In genomic region chr3:113153499-113154107, GRCh38 we compare ENCODE assay signal across 11 cellular contexts. TPM values are rescaled to one million over a fixed set of nuclear protein-coding genes. Genes with fewer than 3 reads are reported as not detected.
A peak's percentile ranks its signal among the peaks of the same experiment; 100 is the strongest.
DNase-seq lines count a peak whose midpoint lies in the region; ATAC-seq, FAIRE-seq and TF ChIP-seq lines count a peak whose summit lies in the region.
"Had no signal": no experiment of that assay in that cellular context is flagged by ENCODE, and none has a peak within 500 bp of the region (broad histone marks: within the 10 kb centered on the region; RNA-seq: fewer than 3 reads in every experiment).

No MANE protein-coding gene starts in this region.

- FAIRE-seq in RCC 7860 (lab: Jason Lieb, UNC) (no peak), D721Med (lab: Jason Lieb, UNC) (no peak)
- FAIRE-seq: HTR-8/SVneo had no signal

- H3K27ac Mint-ChIP-seq in osteocyte (ENCODE audit: unreplicated experiment): peak overlapping the region; percentile 86
- H3K27ac Mint-ChIP-seq: activated CD8-positive, alpha-beta T cell treated with anti-CD3 and anti-CD28 coated beads, Interleukin-2, amount 10 ng/mL, durations not matched to agents 7 days and 5 days had no signal

- no peak for DNase-seq in osteocyte (ENCODE audit: extremely low spot score, unreplicated experiment)
- no peak for DNase-seq in RCC 7860 (ENCODE audit: low spot score)
- DNase-seq in NCI-H526 (lab: John Stamatoyannopoulos, UW): no peak
- no peak for DNase-seq in D721Med (ENCODE audit: insufficient read length, low spot score)
- DNase-seq in dedifferentiated amniotic fluid mesenchymal stem cell (ENCODE audit: extremely low spot score): no peak
- DNase-seq: activated CD8-positive, alpha-beta T cell treated with anti-CD3 and anti-CD28 coated beads, Interleukin-2, amount 10 ng/mL, durations not matched to agents 7 days and 5 days had no signal

- no peaks in the 10 kb centered on the region for H3K36me3 Mint-ChIP-seq in osteocyte (ENCODE audit: unreplicated experiment)

- no peaks in the 10 kb centered on the region for H3K27me3 Mint-ChIP-seq in osteocyte (ENCODE audit: unreplicated experiment)

- ATAC-seq in GM18907 (IDR thresholded peaks at IDR 0.05; ENCODE audit: unreplicated experiment) (peak; percentile 86), HG02623 (IDR thresholded peaks at IDR 0.05; ENCODE audit: unreplicated experiment) (peak; percentile 82), HG03571 (IDR thresholded peaks at IDR 0.05; ENCODE audit: unreplicated experiment) (peak; percentile 71)
- ATAC-seq: activated CD8-positive, alpha-beta T cell treated with anti-CD3 and anti-CD28 coated beads, Interleukin-2, amount 10 ng/mL, durations not matched to agents 7 days and 5 days; left lobe of liver had no signal

- peak overlapping the region; percentile 46 for H3K4me3 Mint-ChIP-seq in osteocyte (ENCODE audit: unreplicated experiment)
- H3K4me3 Mint-ChIP-seq: activated CD8-positive, alpha-beta T cell treated with anti-CD3 and anti-CD28 coated beads, Interleukin-2, amount 10 ng/mL, durations not matched to agents 7 days and 5 days had no signal

- H3K9me3 Mint-ChIP-seq in osteocyte (ENCODE audit: unreplicated experiment): no peaks in the 10 kb centered on the region

- TF ChIP-seq CTCF in osteocyte (IDR thresholded peaks at IDR 0.05): no peak
- no peak for TF ChIP-seq CTCF in D721Med (IDR thresholded peaks at IDR 0.05; ENCODE audit: insufficient read depth, missing control alignments)

- H3K4me1 Mint-ChIP-seq in osteocyte (ENCODE audit: unreplicated experiment): peaks cover 59% of the 10 kb centered on the region

RNA-seq across cellular contexts. Expression of gene BOC, which starts 57.8 kb away (rescaled TPM):
- 17.9 and 22.4 TPM in 2 replicates for total RNA-seq in osteocyte
- total RNA-seq: activated CD8-positive, alpha-beta T cell treated with anti-CD3 and anti-CD28 coated beads, Interleukin-2, amount 10 ng/mL, durations not matched to agents 7 days and 5 days had no signal
